ENCODE assay signal across 9 cellular contexts in genomic region chr1:236753554-236753953, GRCh38. TPM values are rescaled to one million over a fixed set of nuclear protein-coding genes. Genes with fewer than 3 reads are reported as not detected.
DNase-seq lines count a peak whose midpoint lies in the region; ATAC-seq and TF ChIP-seq lines count a peak whose summit lies in the region.
"Had no signal": no experiment of that assay in that cellular context is flagged by ENCODE, and none has a peak within 500 bp of the region (broad histone marks: within the 10 kb centered on the region; RNA-seq: fewer than 3 reads in every experiment).

No MANE protein-coding gene starts in this region.

- H3K27ac ChIP-seq in DND-41 (ENCODE audit: low read length): no peak overlapping the region
- H3K27ac ChIP-seq in right lobe of liver: no peak overlapping the region

- peak; percentile 16 for DNase-seq in DND-41
- DNase-seq in LNCaP clone FGC (ENCODE audit: low read depth): no peak
- peak; percentile 22 for DNase-seq in astrocyte of the hippocampus (ENCODE audit: low read depth, low spot score)
- DNase-seq in right lobe of liver: peak in 1 of 3 donors; percentile 53
- no peak for DNase-seq in GF-D8 (lab: John Stamatoyannopoulos, UW)
- no peak for DNase-seq in sciatic nerve (ENCODE audit: low spot score)
- no peak for DNase-seq in germinal center (ENCODE audit: low spot score)
- DNase-seq in stimulated activated naive CD4-positive, alpha-beta T cell (lab: John Stamatoyannopoulos, UW): no peak
- DNase-seq: stimulated activated naive B cell treated with anti-CD40 and anti-IgM and Interleukin-4, amounts not matched to agents 10 μg/mL and 1 μg/mL and 100 μg/mL, for 72 hours had no signal

- no peaks in the 10 kb centered on the region for H3K9me3 ChIP-seq in DND-41 (ENCODE audit: insufficient read depth, low read length, severe bottlenecking)
- no peaks in the 10 kb centered on the region for H3K9me3 ChIP-seq in right lobe of liver

- H3K4me3 ChIP-seq in DND-41 (ENCODE audit: low read depth in 1 of 2, low read length in 2 of 2) (no peak overlapping the region), LNCaP clone FGC (ENCODE audit: low read depth, low read length) (no peak overlapping the region), right lobe of liver (no peak overlapping the region)

- H2AFZ ChIP-seq in DND-41 (ENCODE audit: low read depth, low read length): no peak overlapping the region

- WGBS in right lobe of liver (ENCODE audit: insufficient coverage, low coverage, low lambda C conversion rate, missing lambda C conversion rate): 31% methylated on average over 3 of the region's 4 CpGs

- no peak overlapping the region for H3K9ac ChIP-seq in DND-41 (ENCODE audit: low read depth, low read length)

- no peak overlapping the region for H3K4me2 ChIP-seq in DND-41 (ENCODE audit: insufficient read depth, low read length)

- peak; percentile 66 for TF ChIP-seq CTCF in DND-41 (IDR thresholded peaks at IDR 0.05; ENCODE audit: borderline replicate concordance, extremely low read depth, low read length, poor library complexity, severe bottlenecking)
- TF ChIP-seq CTCF in LNCaP clone FGC (IDR thresholded peaks at IDR 0.05; ENCODE audit: control insufficient read depth, extremely low read depth, insufficient read depth): peak; percentile 85
- peak; percentile 41 to 55 (median 43) for TF ChIP-seq CTCF in right lobe of liver (IDR thresholded peaks at IDR 0.05)

- TF ChIP-seq POLR2A in right lobe of liver (IDR thresholded peaks at IDR 0.05): no peak

- no peaks in the 10 kb centered on the region for H4K20me1 ChIP-seq in DND-41 (ENCODE audit: insufficient read depth, low read length)

- no peaks in the 10 kb centered on the region for H3K36me3 ChIP-seq in DND-41 (ENCODE audit: insufficient read depth, low read length)
- no peaks in the 10 kb centered on the region for H3K36me3 ChIP-seq in right lobe of liver

- no peaks in the 10 kb centered on the region for H3K79me2 ChIP-seq in DND-41 (ENCODE audit: insufficient read depth, low read length)

- peaks cover 1% of the 10 kb centered on the region for H3K27me3 ChIP-seq in DND-41 (ENCODE audit: insufficient read depth, low read length, poor library complexity)
- H3K27me3 ChIP-seq in right lobe of liver: no peaks in the 10 kb centered on the region

- intact Hi-C loops in right lobe of liver (cut with DNase I): no loop called here
- intact Hi-C loops in sciatic nerve (cut with DNase I): no loop called here

- ATAC-seq in DND-41 (ENCODE audit: insufficient read depth, low read depth) (peak; percentile 71), right lobe of liver (peak; percentile 78 to 92 (median 80)), sciatic nerve (no peak)

- H3K4me1 ChIP-seq in DND-41 (ENCODE audit: insufficient read depth, low read length) (no peaks in the 10 kb centered on the region), right lobe of liver (no peaks in the 10 kb centered on the region)

RNA-seq across cellular contexts. Expression of gene MTR, which starts 41.5 kb away (rescaled TPM):
- total RNA-seq in right lobe of liver (10 to 100 TPM in 3 of 6 experiments, 1 to 10 TPM in 3; 9.4 to 15.4 (median 11.8) TPM), sciatic nerve (64.0 TPM)

Comparison
In these comparisons a context has a peak if more than half of its experiments do, and no peak if none do; other contexts are left out.
1. DNase-seq: peak in DND-41 (single experiment) and astrocyte of the hippocampus (single experiment); none in LNCaP clone FGC (single experiment), GF-D8 (single experiment), sciatic nerve (single experiment), germinal center (single experiment) and stimulated activated naive CD4-positive, alpha-beta T cell (0 of 6).
2. Peak in every context shown above with its lines, with median percentiles within 50 percentile points of each other: CTCF ChIP-seq.